In the genomic region with DNA sequence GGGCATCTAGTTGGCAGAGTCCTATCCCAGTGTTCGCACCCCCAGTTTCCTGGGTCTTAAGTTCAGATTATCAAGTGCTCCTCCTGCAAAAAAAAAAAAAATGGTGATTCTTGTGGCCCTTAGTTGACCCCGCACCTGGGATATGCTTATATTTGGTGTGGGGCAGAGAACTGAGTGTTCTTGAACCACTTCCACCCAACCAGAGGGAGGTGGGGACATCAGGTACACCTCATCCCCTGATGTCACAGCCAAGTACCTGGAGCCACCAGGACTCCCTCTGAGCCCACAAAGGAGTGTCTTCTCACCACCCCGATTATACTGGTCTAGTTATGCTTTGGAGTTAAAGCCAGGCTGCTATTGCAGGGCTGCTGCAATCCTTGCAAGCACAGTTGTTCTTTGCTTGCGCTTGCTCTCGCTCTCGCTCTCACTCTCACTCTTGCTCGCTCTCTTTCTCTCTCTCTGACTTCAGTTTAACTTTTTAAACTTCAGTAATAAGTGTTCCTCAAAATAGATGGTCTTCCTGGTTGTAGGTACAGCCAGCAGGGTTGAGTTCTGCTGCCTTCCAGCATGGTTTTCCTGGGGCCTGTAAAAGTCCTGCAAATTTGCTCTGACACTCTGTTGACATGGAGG, we compare ENCODE assay signal across 16 cellular contexts.
DNase-seq lines count a peak whose midpoint lies in the region; ATAC-seq and TF ChIP-seq lines count a peak whose summit lies in the region.
"Had no signal": no experiment of that assay in that cellular context is flagged by ENCODE, and none has a peak within 500 bp of the region (broad histone marks: within the 10 kb centered on the region; RNA-seq: fewer than 3 reads in every experiment).

No MANE protein-coding gene starts in this region.

- intact Hi-C loops in gastrocnemius medialis (cut with DNase I; ENCODE audit: low total_unique reads), result loop anchor here (2.0 to 10.0 kb wide), 3 partner anchors 55 to 685 kb away; a partner anchor contains a TSS

- TF ChIP-seq CTCF in brain (conservative IDR thresholded peaks at IDR 0.05) (no peak), right atrium auricular region (IDR thresholded peaks at IDR 0.05) (no peak), gastrocnemius medialis (IDR thresholded peaks at IDR 0.05 in 4 of 5, conservative IDR thresholded peaks at IDR 0.05 in 1 of 5) (no peak), BE2C (IDR thresholded peaks at IDR 0.05; ENCODE audit: low read depth, low read length) (no peak)

- no peak for TF ChIP-seq POLR2A in gastrocnemius medialis (IDR thresholded peaks at IDR 0.05)

- DNase-seq in right atrium auricular region (ENCODE audit: low spot score) (no peak), gastrocnemius medialis (peak; percentile 37 to 43), BE2C (no peak), NCI-H1105 treated with DMSO at 0.1 percent for 48 hours (lab: John Stamatoyannopoulos, UW) (no peak)
- DNase-seq in activated CD8-positive, alpha-beta memory T cell treated with anti-CD3 and anti-CD28 coated beads, Interleukin-2, amount 50 U/mL, for 4 hours, result no peak
- DNase-seq: activated CD8-positive, alpha-beta memory T cell treated with anti-CD3 and anti-CD28 coated beads, Interleukin-2, amount 10 ng/mL, durations not matched to agents 7 days and 5 days; activated naive CD8-positive, alpha-beta T cell treated with anti-CD3 and anti-CD28 coated beads, Interleukin-2, amount 10 ng/mL, durations not matched to agents 7 days and 5 days; COR-L47; immature natural killer cell; natural killer cell; NCI-H1930; NCI-H748 treated with DMSO at 0.1 percent for 48 hours had no signal

- H3K4me3 ChIP-seq in right atrium auricular region (no peak overlapping the region), gastrocnemius medialis (no peak overlapping the region), BE2C (ENCODE audit: low read depth, low read length) (no peak overlapping the region)

- H3K27ac ChIP-seq in right atrium auricular region (peak overlapping the region; percentile 72 to 86), gastrocnemius medialis (peak overlapping the region; percentile 77 to 91 (median 80))
- H3K27ac ChIP-seq: KMS-11 had no signal

- H3K27ac Mint-ChIP-seq in brain, result peak overlapping the region in 3 of 5 experiments; percentile 2 to 71 (median 32)
- H3K27ac Mint-ChIP-seq: activated CD8-positive, alpha-beta memory T cell treated with anti-CD3 and anti-CD28 coated beads, Interleukin-2, amount 10 ng/mL, durations not matched to agents 7 days and 5 days; activated naive CD8-positive, alpha-beta T cell treated with anti-CD3 and anti-CD28 coated beads, Interleukin-2, amount 10 ng/mL, durations not matched to agents 7 days and 5 days; immature natural killer cell; natural killer cell had no signal

- no peak overlapping the region for H3K4me3 Mint-ChIP-seq in brain
- H3K4me3 Mint-ChIP-seq: activated CD8-positive, alpha-beta memory T cell treated with anti-CD3 and anti-CD28 coated beads, Interleukin-2, amount 10 ng/mL, durations not matched to agents 7 days and 5 days; activated naive CD8-positive, alpha-beta T cell treated with anti-CD3 and anti-CD28 coated beads, Interleukin-2, amount 10 ng/mL, durations not matched to agents 7 days and 5 days; immature natural killer cell; natural killer cell had no signal

- peaks cover 59% of the 10 kb centered on the region for H3K4me1 Mint-ChIP-seq in brain

- H3K27me3 Mint-ChIP-seq in brain, result no peaks in the 10 kb centered on the region

- in situ Hi-C loops in gastrocnemius medialis (cut with MboI; ENCODE audit: low sequenced_read_pairs in 4 of 4), result no loop called here

- H3K9me3 ChIP-seq in right atrium auricular region, result peaks cover 0 to 11% of the 10 kb centered on the region in 2 donors
- H3K9me3 ChIP-seq in gastrocnemius medialis, result peaks cover 0 to 9% (median 0%) of the 10 kb centered on the region in 3 donors
- H3K9me3 ChIP-seq in BE2C, result no peaks in the 10 kb centered on the region

- peaks cover 3 to 18% (median 13%) of the 10 kb centered on the region in 5 experiments for H3K9me3 Mint-ChIP-seq in brain
- H3K9me3 Mint-ChIP-seq: natural killer cell had no signal

- H3K36me3 Mint-ChIP-seq in brain, result peaks cover 23% of the 10 kb centered on the region
- H3K36me3 Mint-ChIP-seq: activated naive CD8-positive, alpha-beta T cell treated with anti-CD3 and anti-CD28 coated beads, Interleukin-2, amount 10 ng/mL, durations not matched to agents 7 days and 5 days; immature natural killer cell; natural killer cell had no signal

- ATAC-seq in HG03039 (IDR thresholded peaks at IDR 0.05; ENCODE audit: unreplicated experiment) (peak; percentile 9), gastrocnemius medialis (peak; percentile 12 to 20), GM18870 (IDR thresholded peaks at IDR 0.05; ENCODE audit: unreplicated experiment) (no peak)
- ATAC-seq: activated CD8-positive, alpha-beta memory T cell treated with anti-CD3 and anti-CD28 coated beads, Interleukin-2, amount 10 ng/mL, durations not matched to agents 7 days and 5 days had no signal

- H3K27me3 ChIP-seq in right atrium auricular region (no peaks in the 10 kb centered on the region), gastrocnemius medialis (no peaks in the 10 kb centered on the region), BE2C (no peaks in the 10 kb centered on the region)

- peaks cover 0 to 47% of the 10 kb centered on the region in 2 donors for H3K4me1 ChIP-seq in right atrium auricular region
- H3K4me1 ChIP-seq in gastrocnemius medialis, result peaks cover 69 to 70% of the 10 kb centered on the region in 2 donors
- H3K4me1 ChIP-seq in BE2C, result no peaks in the 10 kb centered on the region

- no peaks in the 10 kb centered on the region for H3K36me3 ChIP-seq in right atrium auricular region
- no peaks in the 10 kb centered on the region for H3K36me3 ChIP-seq in gastrocnemius medialis
- no peaks in the 10 kb centered on the region for H3K36me3 ChIP-seq in BE2C

Comparison
In these comparisons a context has a peak if more than half of its experiments do, and no peak if none do; other contexts are left out.
1. DNase-seq: peak in gastrocnemius medialis (2 of 2); none in right atrium auricular region (single experiment), BE2C (single experiment), activated CD8-positive, alpha-beta memory T cell treated with anti-CD3 and anti-CD28 coated beads, Interleukin-2, amount 50 U/mL, for 4 hours (single experiment) and NCI-H1105 treated with DMSO at 0.1 percent for 48 hours (single experiment).